Comparison of ENCODE assay signal across 38 cellular contexts in genomic region chr20:59336551-59336950, GRCh38. TPM values are rescaled to one million over a fixed set of nuclear protein-coding genes. Genes with fewer than 3 reads are reported as not detected.
"Had no signal": no experiment of that assay in that cellular context is flagged by ENCODE, and none has a peak within 500 bp of the region (broad histone marks: within the 10 kb centered on the region; RNA-seq: fewer than 3 reads in every experiment).

No MANE protein-coding gene starts in this region.

- H3K4me3 ChIP-seq: adrenal gland, body of pancreas, breast epithelium had no signal

- H3K27ac ChIP-seq: adrenal gland, body of pancreas, brain microvascular endothelial cell, breast epithelium, VCaP had no signal

- H3K27ac Mint-ChIP-seq: activated B cell treated with CpG ODN at 0.5 μM for 24 hours; activated CD4-positive, alpha-beta memory T cell treated with anti-CD3 and anti-CD28 coated beads for 36 hours; activated CD4-positive, alpha-beta T cell treated with anti-CD3 and anti-CD28 coated beads, Interleukin-2, amount 10 ng/mL, durations not matched to agents 24 days and 14 days; activated CD8-positive, alpha-beta T cell treated with anti-CD3 and anti-CD28 coated beads for 36 hours; activated naive CD4-positive, alpha-beta T cell treated with anti-CD3 and anti-CD28 coated beads for 36 hours; activated naive CD4-positive, alpha-beta T cell treated with anti-CD3 and anti-CD28 coated beads, Interleukin-2, amount 50 U/mL, for 72 hours; activated naive CD8-positive, alpha-beta T cell treated with anti-CD3 and anti-CD28 coated beads for 36 hours; activated T-cell treated with anti-CD3 and anti-CD28 coated beads, Interleukin-2, amount 50 U/mL, for 72 hours; activated T-helper 1 cell treated with anti-CD3 and anti-CD28 coated beads, Interleukin-12 subunit alpha, Interleukin-12 subunit beta, Interleukin-2, Interleukin-4 antibody, amounts not matched to agents 30 ng/mL and 10 ng/mL and 1 ng/mL, durations not matched to agents 14 hours and 24 hours and 36 hours; activated T-helper 17 cell treated with anti-CD3 and anti-CD28 coated beads, Interleukin-2, amount 50 U/mL, for 72 hours; T-cell; T-helper 2 cell treated with Interferon-gamma antibody and Interleukin-4, amounts not matched to agents 5 μg/mL and 100 μg/mL, for 36 hours had no signal

- H3K36me3 ChIP-seq: adrenal gland, brain microvascular endothelial cell, breast epithelium had no signal

- H3K9me3 Mint-ChIP-seq: activated B cell treated with CpG ODN at 0.5 μM for 24 hours; activated CD4-positive, alpha-beta memory T cell treated with anti-CD3 and anti-CD28 coated beads for 36 hours; activated CD4-positive, alpha-beta T cell treated with anti-CD3 and anti-CD28 coated beads, Interleukin-2, amount 10 ng/mL, durations not matched to agents 24 days and 14 days; activated CD8-positive, alpha-beta T cell treated with anti-CD3 and anti-CD28 coated beads for 36 hours; activated naive CD4-positive, alpha-beta T cell treated with anti-CD3 and anti-CD28 coated beads for 36 hours; activated naive CD4-positive, alpha-beta T cell treated with anti-CD3 and anti-CD28 coated beads, Interleukin-2, amount 50 U/mL, for 72 hours; activated naive CD8-positive, alpha-beta T cell treated with anti-CD3 and anti-CD28 coated beads for 36 hours; activated T-cell treated with anti-CD3 and anti-CD28 coated beads, Interleukin-2, amount 50 U/mL, for 4 hours; activated T-cell treated with anti-CD3 and anti-CD28 coated beads, Interleukin-2, amount 50 U/mL, for 72 hours; activated T-helper 1 cell treated with anti-CD3 and anti-CD28 coated beads, Interleukin-12 subunit alpha, Interleukin-12 subunit beta, Interleukin-2, Interleukin-4 antibody, amounts not matched to agents 30 ng/mL and 10 ng/mL and 1 ng/mL, durations not matched to agents 14 hours and 24 hours and 36 hours; activated T-helper 17 cell treated with anti-CD3 and anti-CD28 coated beads, Interleukin-2, amount 50 U/mL, for 72 hours; T-cell; T-helper 2 cell treated with Interferon-gamma antibody and Interleukin-4, amounts not matched to agents 5 μg/mL and 100 μg/mL, for 36 hours had no signal

- H3K27me3 Mint-ChIP-seq: activated CD4-positive, alpha-beta memory T cell treated with anti-CD3 and anti-CD28 coated beads for 36 hours; activated CD8-positive, alpha-beta T cell treated with anti-CD3 and anti-CD28 coated beads for 36 hours; activated naive CD8-positive, alpha-beta T cell treated with anti-CD3 and anti-CD28 coated beads for 36 hours; activated T-helper 17 cell treated with anti-CD3 and anti-CD28 coated beads, Interleukin-2, amount 50 U/mL, for 72 hours had no signal

- H3K27me3 ChIP-seq: adrenal gland, body of pancreas, brain microvascular endothelial cell, breast epithelium had no signal

- H3K4me1 Mint-ChIP-seq: activated B cell treated with CpG ODN at 0.5 μM for 24 hours; activated CD4-positive, alpha-beta T cell treated with anti-CD3 and anti-CD28 coated beads, Interleukin-2, amount 10 ng/mL, durations not matched to agents 24 days and 14 days; activated naive CD8-positive, alpha-beta T cell treated with anti-CD3 and anti-CD28 coated beads for 36 hours; activated T-helper 17 cell treated with anti-CD3 and anti-CD28 coated beads, Interleukin-2, amount 50 U/mL, for 72 hours; T-cell had no signal

- DNase-seq: activated B cell treated with CpG ODN at 0.5 μM for 24 hours; activated CD4-positive, alpha-beta memory T cell treated with anti-CD3 and anti-CD28 coated beads for 36 hours; activated CD4-positive, alpha-beta T cell treated with anti-CD3 and anti-CD28 coated beads for 4 hours; activated CD4-positive, alpha-beta T cell treated with anti-CD3 and anti-CD28 coated beads, Interleukin-2, amount 10 ng/mL, durations not matched to agents 24 days and 14 days; activated CD4-positive, alpha-beta T cell treated with anti-CD3 and anti-CD28 coated beads, Interleukin-2, amount 50 U/mL, for 1 hour; activated CD4-positive, alpha-beta T cell treated with anti-CD3 and anti-CD28 coated beads, Interleukin-2, amount 50 U/mL, for 4 hours; activated CD4-positive, CD25-positive, alpha-beta regulatory T cell treated with anti-CD3 and anti-CD28 coated beads, Interleukin-2, amount 50 U/mL, for 72 hours; activated CD8-positive, alpha-beta memory T cell treated with anti-CD3 and anti-CD28 coated beads, Interleukin-2, amount 50 U/mL, for 4 hours; activated CD8-positive, alpha-beta T cell treated with anti-CD3 and anti-CD28 coated beads for 36 hours; activated effector memory CD4-positive, alpha-beta T cell treated with anti-CD3 and anti-CD28 coated beads, Interleukin-2, amount 50 U/mL, for 16 hours; activated gamma-delta T cell treated with Interleukin-2 at 50 U/mL for 16 hours; activated naive CD4-positive, alpha-beta T cell; activated naive CD4-positive, alpha-beta T cell treated with anti-CD3 and anti-CD28 coated beads for 36 hours; activated naive CD4-positive, alpha-beta T cell treated with anti-CD3 and anti-CD28 coated beads, Interleukin-2, amount 50 U/mL, for 16 hours; activated naive CD8-positive, alpha-beta T cell treated with anti-CD3 and anti-CD28 coated beads for 36 hours; activated T-cell treated with anti-CD3 and anti-CD28 coated beads for 4 hours; activated T-cell treated with anti-CD3 and anti-CD28 coated beads, Interleukin-2, amount 50 U/mL, for 1 hour; activated T-cell treated with anti-CD3 and anti-CD28 coated beads, Interleukin-2, amount 50 U/mL, for 4 hours; activated T-cell treated with anti-CD3 and anti-CD28 coated beads, Interleukin-2, amount 50 U/mL, for 72 hours; adrenal gland; amniotic stem cell; aorta; body of pancreas; brain microvascular endothelial cell; central memory CD4-positive, alpha-beta T cell; T-cell; T-helper 2 cell; T-helper 9 cell had no signal

- H3K4me1 ChIP-seq: adrenal gland, body of pancreas, breast epithelium had no signal

- H3K4me3 Mint-ChIP-seq: activated B cell treated with CpG ODN at 0.5 μM for 24 hours; activated CD4-positive, alpha-beta memory T cell treated with anti-CD3 and anti-CD28 coated beads for 36 hours; activated CD4-positive, alpha-beta T cell treated with anti-CD3 and anti-CD28 coated beads, Interleukin-2, amount 10 ng/mL, durations not matched to agents 24 days and 14 days; activated CD8-positive, alpha-beta T cell treated with anti-CD3 and anti-CD28 coated beads for 36 hours; activated naive CD4-positive, alpha-beta T cell treated with anti-CD3 and anti-CD28 coated beads for 36 hours; activated naive CD8-positive, alpha-beta T cell treated with anti-CD3 and anti-CD28 coated beads for 36 hours; activated T-cell treated with anti-CD3 and anti-CD28 coated beads, Interleukin-2, amount 50 U/mL, for 4 hours; activated T-cell treated with anti-CD3 and anti-CD28 coated beads, Interleukin-2, amount 50 U/mL, for 72 hours; activated T-helper 1 cell treated with anti-CD3 and anti-CD28 coated beads, Interleukin-12 subunit alpha, Interleukin-12 subunit beta, Interleukin-2, Interleukin-4 antibody, amounts not matched to agents 30 ng/mL and 10 ng/mL and 1 ng/mL, durations not matched to agents 14 hours and 24 hours and 36 hours; activated T-helper 17 cell treated with anti-CD3 and anti-CD28 coated beads, Interleukin-2, amount 50 U/mL, for 72 hours; T-cell; T-helper 2 cell treated with Interferon-gamma antibody and Interleukin-4, amounts not matched to agents 5 μg/mL and 100 μg/mL, for 36 hours had no signal

- H3K9me3 ChIP-seq: adrenal gland, body of pancreas, breast epithelium had no signal

- H3K36me3 Mint-ChIP-seq: activated CD4-positive, alpha-beta memory T cell treated with anti-CD3 and anti-CD28 coated beads for 36 hours; activated naive CD4-positive, alpha-beta T cell treated with anti-CD3 and anti-CD28 coated beads, Interleukin-2, amount 50 U/mL, for 72 hours; activated naive CD8-positive, alpha-beta T cell treated with anti-CD3 and anti-CD28 coated beads for 36 hours; T-cell had no signal

- ATAC-seq: activated CD8-positive, alpha-beta T cell treated with anti-CD3 and anti-CD28 coated beads for 36 hours; activated naive CD4-positive, alpha-beta T cell treated with anti-CD3 and anti-CD28 coated beads, Interleukin-2, amount 50 U/mL, for 72 hours; activated T-cell treated with anti-CD3 and anti-CD28 coated beads, Interleukin-2, amount 50 U/mL, for 4 hours; activated T-cell treated with anti-CD3 and anti-CD28 coated beads, Interleukin-2, amount 50 U/mL, for 72 hours; activated T-helper 17 cell treated with anti-CD3 and anti-CD28 coated beads, Interleukin-2, amount 50 U/mL, for 72 hours; body of pancreas; T-cell had no signal

RNA-seq across cellular contexts. Expression of gene EDN3, which starts 36.1 kb away (rescaled TPM):
- total RNA-seq: activated B cell treated with CpG ODN at 0.5 μM for 24 hours; activated CD4-positive, alpha-beta T cell treated with anti-CD3 and anti-CD28 coated beads, Interleukin-2, amount 10 ng/mL, durations not matched to agents 24 days and 14 days; activated CD8-positive, alpha-beta memory T cell treated with anti-CD3 and anti-CD28 coated beads for 36 hours; activated naive CD4-positive, alpha-beta T cell treated with anti-CD3 and anti-CD28 coated beads for 36 hours; activated naive CD8-positive, alpha-beta T cell treated with anti-CD3 and anti-CD28 coated beads for 36 hours; activated T-cell treated with anti-CD3 and anti-CD28 coated beads, Interleukin-2, amount 50 U/mL, for 4 hours; activated T-cell treated with anti-CD3 and anti-CD28 coated beads, Interleukin-2, amount 50 U/mL, for 72 hours; activated T-helper 1 cell treated with anti-CD3 and anti-CD28 coated beads, Interleukin-12 subunit alpha, Interleukin-12 subunit beta, Interleukin-2, Interleukin-4 antibody, amounts not matched to agents 30 ng/mL and 10 ng/mL and 1 ng/mL, durations not matched to agents 14 hours and 24 hours and 36 hours; aorta; astrocyte; cardiac septum; T-helper 1 cell treated with Interleukin-12 subunit alpha and Interleukin-12 subunit beta and Interleukin-4 antibody, amounts not matched to agents 30 ng/mL and 1 ng/mL, for 36 hours had no signal
